In genomic region chr4:36152712-36153111, GRCh38 we compare ENCODE assay signal across 19 cellular contexts.
"Had no signal": no experiment of that assay in that cellular context is flagged by ENCODE, and none has a peak within 500 bp of the region (broad histone marks: within the 10 kb centered on the region; RNA-seq: fewer than 3 reads in every experiment).

No MANE protein-coding gene starts in this region.

- H3K27me3 ChIP-seq: dorsolateral prefrontal cortex, neural progenitor cell, right lobe of liver, tibial nerve, vagina had no signal

- H3K9me3 ChIP-seq: psoas muscle, right lobe of liver, tibial nerve, vagina had no signal

- H3K27ac ChIP-seq: neural progenitor cell, psoas muscle, right lobe of liver, tibial nerve, vagina had no signal

- H3K36me3 ChIP-seq: neural progenitor cell had no signal

- DNase-seq: activated CD4-positive, alpha-beta T cell treated with anti-CD3 and anti-CD28 coated beads, Interleukin-2, amount 10 ng/mL, durations not matched to agents 24 days and 14 days; activated CD4-positive, CD25-positive, alpha-beta regulatory T cell; activated CD8-positive, alpha-beta memory T cell treated with anti-CD3 and anti-CD28 coated beads, Interleukin-2, amount 50 U/mL, for 4 hours; activated CD8-positive, alpha-beta T cell treated with anti-CD3 and anti-CD28 coated beads, Interleukin-2, amount 10 ng/mL, durations not matched to agents 7 days and 5 days; activated gamma-delta T cell treated with Interleukin-2 at 50 U/mL for 16 hours; amniotic stem cell; dorsolateral prefrontal cortex; endodermal cell; naive B cell; psoas muscle; right lobe of liver; stimulated activated CD4-positive, alpha-beta T cell treated with anti-CD3 and anti-CD28 coated beads, Interleukin-4, amount 100 ng/mL, for 4 hours; stimulated activated CD8-positive, alpha-beta memory T cell treated with anti-CD3 and anti-CD28 coated beads, Interleukin-4, amount 100 ng/mL, for 48 hours; stimulated activated naive CD4-positive, alpha-beta T cell treated with Interleukin-2 at 50 U/mL for 16 hours; substantia nigra had no signal

- H3K4me3 ChIP-seq: dorsolateral prefrontal cortex, neural progenitor cell, psoas muscle, right lobe of liver, smooth muscle cell, tibial nerve, vagina had no signal

- H3K4me1 ChIP-seq: neural progenitor cell, psoas muscle, right lobe of liver, tibial nerve, vagina had no signal

- ATAC-seq: activated CD8-positive, alpha-beta T cell treated with anti-CD3 and anti-CD28 coated beads, Interleukin-2, amount 10 ng/mL, durations not matched to agents 7 days and 5 days; psoas muscle; right lobe of liver had no signal
